In genomic region chrX:23945206-23945605, GRCh38 we compare ENCODE assay signal across 26 cellular contexts. TPM values are rescaled to one million over a fixed set of nuclear protein-coding genes. Genes with fewer than 3 reads are reported as not detected.
"Had no signal": no experiment of that assay in that cellular context is flagged by ENCODE, and none has a peak within 500 bp of the region (broad histone marks: within the 10 kb centered on the region; RNA-seq: fewer than 3 reads in every experiment).

No MANE protein-coding gene starts in this region.

- FAIRE-seq: HepG2, RCC 7860 had no signal

- H3K4me3 Mint-ChIP-seq: T-cell had no signal

- H3K9me2 ChIP-seq: SK-N-SH had no signal

- H3K4me2 ChIP-seq: SK-N-SH had no signal

- H3K4me3 ChIP-seq: MG63, SJSA1 had no signal

- H3K4me1 ChIP-seq: SJSA1 had no signal

- ATAC-seq: HepG2, T-cell had no signal

- H3K27ac Mint-ChIP-seq: T-cell had no signal

- DNase-seq: IMR-90, Karpas-422, KG1, MG63, NCI-H1092, NCI-H1105 treated with DMSO at 0.1 percent for 48 hours, NCI-H1417 treated with DMSO at 0.1 percent for 48 hours, NCI-H146, NCI-H1694 treated with DMSO at 0.1 percent for 48 hours, NCI-H2029, NCI-H2081 treated with DMSO at 0.1 percent for 48 hours, NCI-H2171, NCI-H345, NCI-H446 treated with DMSO at 0.1 percent for 48 hours, NCI-H510A treated with DMSO at 0.1 percent for 48 hours, NCI-H526, Right ventricle myocardium superior, RPMI8226, SIG-M5, SK-N-SH, SW 1271, T-cell had no signal

- H3K9ac ChIP-seq: SK-N-SH had no signal

- H3K36me3 ChIP-seq: MG63, SJSA1 had no signal

- H3K9me3 ChIP-seq: MG63, SJSA1, SK-N-SH had no signal

- H3K27me3 ChIP-seq: MG63, SJSA1 had no signal

- H3K9me3 Mint-ChIP-seq: T-cell had no signal

- H3K27ac ChIP-seq: SJSA1 had no signal

RNA-seq across cellular contexts. Expression of gene CXorf58, which starts 37.4 kb away (rescaled TPM):
- total RNA-seq: HepG2, HT-29, IMR-90, SJSA1, T-cell had no signal
- polyA plus RNA-seq: HepG2, IMR-90, SK-N-SH had no signal
